Comparison of ENCODE assay signal across 19 cellular contexts in genomic region chr6:147903931-147904330, GRCh38.
"Had no signal": no experiment of that assay in that cellular context is flagged by ENCODE, and none has a peak within 500 bp of the region (broad histone marks: within the 10 kb centered on the region; RNA-seq: fewer than 3 reads in every experiment).

No MANE protein-coding gene starts in this region.

- H3K36me3 ChIP-seq: gastrocnemius medialis, neural progenitor cell, prostate gland, right atrium auricular region, tibial artery had no signal

- DNase-seq: dorsolateral prefrontal cortex; effector CD4-positive, alpha-beta T cell; gastrocnemius medialis; head of caudate nucleus; kidney; naive thymus-derived CD4-positive, alpha-beta T cell; stimulated activated CD4-positive, alpha-beta T cell treated with anti-CD3 and anti-CD28 coated beads, Interleukin-2, amount 100 ng/mL, for 24 hours; stimulated activated CD4-positive, alpha-beta T cell treated with anti-CD3 and anti-CD28 coated beads, Interleukin-4, amount 100 ng/mL, for 4 hours; stimulated activated naive CD8-positive, alpha-beta T cell treated with anti-CD3 and anti-CD28 coated beads, Interleukin-15, Interleukin-2, amounts not matched to agents 100 U/mL and 50 U/mL, for 24 hours; substantia nigra; testis; tibial artery had no signal

- H3K9me3 ChIP-seq: gastrocnemius medialis, prostate gland, right atrium auricular region, testis, tibial artery had no signal

- H3K4me1 ChIP-seq: gastrocnemius medialis, neural progenitor cell, prostate gland, right atrium auricular region, testis, tibial artery had no signal

- H3K27me3 ChIP-seq: dorsolateral prefrontal cortex, gastrocnemius medialis, neural progenitor cell, right atrium auricular region, testis, tibial artery had no signal

- H3K27ac ChIP-seq: dorsolateral prefrontal cortex, gastrocnemius medialis, neural progenitor cell, prostate gland, right atrium auricular region, testis, tibial artery had no signal

- H3K4me2 ChIP-seq: neural progenitor cell had no signal

- H3K9ac ChIP-seq: neural progenitor cell had no signal

- H2AFZ ChIP-seq: neural progenitor cell had no signal

- H3K4me3 ChIP-seq: dorsolateral prefrontal cortex, gastrocnemius medialis, lung, neural progenitor cell, prostate gland, right atrium auricular region, testis, tibial artery had no signal

- ATAC-seq: gastrocnemius medialis; left lobe of liver; naive thymus-derived CD4-positive, alpha-beta T cell; sciatic nerve; stimulated activated memory B cell treated with anti-CD40 and anti-IgM and Interleukin-4, amounts not matched to agents 10 μg/mL and 1 μg/mL and 100 μg/mL, for 72 hours; stimulated activated naive CD8-positive, alpha-beta T cell treated with anti-CD3 and anti-CD28 coated beads, Interleukin-15, Interleukin-2, amounts not matched to agents 100 U/mL and 50 U/mL, for 24 hours had no signal
